26 cellular contexts compared by ENCODE assay signal in the genomic region with DNA sequence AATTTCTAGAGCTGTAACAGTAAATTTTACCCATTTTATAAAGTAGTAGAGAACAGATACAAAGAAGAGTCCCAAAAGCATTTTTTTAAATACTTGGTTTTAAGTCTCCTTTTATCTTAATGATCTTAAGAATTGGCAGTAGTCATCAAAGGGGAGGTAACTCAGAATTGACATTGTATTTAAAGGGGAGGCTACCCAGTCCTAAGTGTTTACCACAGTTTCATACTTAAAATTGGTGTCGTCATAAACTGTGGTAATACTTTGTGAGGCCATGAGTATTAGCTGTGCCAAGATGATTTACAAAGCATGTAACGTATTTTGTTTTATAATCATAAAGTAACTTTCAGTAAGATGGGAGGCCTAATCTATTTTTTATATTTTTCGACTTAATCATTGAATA. TPM values are rescaled to one million over a fixed set of nuclear protein-coding genes. Genes with fewer than 3 reads are reported as not detected.
DNase-seq lines count a peak whose midpoint lies in the region; FAIRE-seq and TF ChIP-seq lines count a peak whose summit lies in the region.
"Had no signal": no experiment of that assay in that cellular context is flagged by ENCODE, and none has a peak within 500 bp of the region (broad histone marks: within the 10 kb centered on the region; RNA-seq: fewer than 3 reads in every experiment).

No MANE protein-coding gene starts in this region.

- H2AFZ ChIP-seq in H9 (ENCODE audit: low read length): no peak overlapping the region
- H2AFZ ChIP-seq: GM23338 had no signal

- no peaks in the 10 kb centered on the region for H3K27me3 ChIP-seq in CD4-positive, alpha-beta memory T cell (ENCODE audit: insufficient read depth, low read length)
- no peaks in the 10 kb centered on the region for H3K27me3 ChIP-seq in H9 (ENCODE audit: insufficient read depth, low read length)
- no peaks in the 10 kb centered on the region for H3K27me3 ChIP-seq in left ventricle myocardium inferior (ENCODE audit: low read depth)
- H3K27me3 ChIP-seq: brain microvascular endothelial cell, tibial artery had no signal

- H4K91ac ChIP-seq in H9 (ENCODE audit: insufficient read length, low read depth, low read length): no peak overlapping the region

- DNase-seq in CD4-positive, alpha-beta memory T cell: peak in 1 of 5 donors; percentile 23
- DNase-seq in GM19239 (ENCODE audit: insufficient read length, low spot score): no peak
- no peak for DNase-seq in activated CD4-positive, alpha-beta memory T cell treated with anti-CD3 and anti-CD28 coated beads for 36 hours
- no peak for DNase-seq in H9
- no peak for DNase-seq in T-helper 9 cell
- DNase-seq in left ventricle myocardium inferior: no peak
- DNase-seq: activated CD4-positive, CD25-positive, alpha-beta regulatory T cell; activated naive CD4-positive, alpha-beta T cell; activated T-cell treated with anti-CD3 and anti-CD28 coated beads, Interleukin-2, amount 50 U/mL, for 4 hours; amygdala; brain microvascular endothelial cell; Caco-2; DMS53; mammary epithelial cell; mucosa of descending colon; natural killer cell; NCI-H1694; nucleus accumbens; stimulated activated CD8-positive, alpha-beta memory T cell treated with anti-CD3 and anti-CD28 coated beads, Interleukin-4, amount 100 ng/mL, for 48 hours; T-cell; tibial artery had no signal

- no peak overlapping the region for H2BK120ac ChIP-seq in H9 (ENCODE audit: low read depth, low read length, poor library complexity, severe bottlenecking)

- no CpG with 5 or more reads among the region's 3 CpGs for WGBS in H9 (ENCODE audit: extremely low coverage, insufficient read length, low lambda C conversion rate)

- H3K9me3 Mint-ChIP-seq in CD4-positive, alpha-beta memory T cell: peaks cover 0 to 2% (median 0%) of the 10 kb centered on the region in 8 donors
- no peaks in the 10 kb centered on the region for H3K9me3 Mint-ChIP-seq in activated CD4-positive, alpha-beta memory T cell treated with anti-CD3 and anti-CD28 coated beads for 36 hours
- no peaks in the 10 kb centered on the region for H3K9me3 Mint-ChIP-seq in H9
- H3K9me3 Mint-ChIP-seq: activated T-cell treated with anti-CD3 and anti-CD28 coated beads, Interleukin-2, amount 50 U/mL, for 4 hours; GM23338; natural killer cell; T-cell had no signal

- H3K4me3 ChIP-seq in CD4-positive, alpha-beta memory T cell (ENCODE audit: low read length in 2 of 2): no peak overlapping the region
- no peak overlapping the region for H3K4me3 ChIP-seq in left ventricle myocardium inferior
- H3K4me3 ChIP-seq: GM23338, mucosa of descending colon, prostate gland, tibial artery had no signal

- H2BK15ac ChIP-seq in H9 (ENCODE audit: low read depth, low read length): no peak overlapping the region

- H3K27ac Mint-ChIP-seq in CD4-positive, alpha-beta memory T cell: peak overlapping the region; percentile 50 to 94 (median 77)
- H3K27ac Mint-ChIP-seq in activated CD4-positive, alpha-beta memory T cell treated with anti-CD3 and anti-CD28 coated beads for 36 hours: peak overlapping the region; percentile 20
- H3K27ac Mint-ChIP-seq in H9: no peak overlapping the region

- H3K4me1 Mint-ChIP-seq in CD4-positive, alpha-beta memory T cell: peaks cover 38 to 56% (median 44%) of the 10 kb centered on the region in 4 donors
- peaks cover 46% of the 10 kb centered on the region for H3K4me1 Mint-ChIP-seq in activated CD4-positive, alpha-beta memory T cell treated with anti-CD3 and anti-CD28 coated beads for 36 hours (ENCODE audit: low read depth)
- H3K4me1 Mint-ChIP-seq in H9: no peaks in the 10 kb centered on the region; a peak in 1 of 4 replicates

- no peak overlapping the region for H2BK5ac ChIP-seq in H9 (ENCODE audit: insufficient read length, low read length)

- H2BK12ac ChIP-seq in H9 (ENCODE audit: insufficient read length, low read depth, low read length): no peak overlapping the region

- POLR2A ChIA-PET in CD4-positive, alpha-beta memory T cell (lab: Charles Lee; ENCODE audit: partially characterized antibody): interaction anchor here (1.8 to 3.5 kb wide), 2 partner anchors 15 to 339 kb away, joined by 5 to 21 read pairs; a partner anchor contains a TSS
- POLR2A ChIA-PET in activated CD4-positive, alpha-beta memory T cell treated with anti-CD3 and anti-CD28 coated beads for 36 hours (lab: Charles Lee): interaction anchor here (1.0 to 1.1 kb wide), 2 partner anchors 15 to 501 kb away, joined by 4 read pairs; a partner anchor contains a TSS

- H3K4me1 ChIP-seq in CD4-positive, alpha-beta memory T cell (ENCODE audit: insufficient read depth, low read length): peaks cover 38% of the 10 kb centered on the region
- H3K4me1 ChIP-seq in H9 (ENCODE audit: insufficient read depth, low read length): no peaks in the 10 kb centered on the region
- H3K4me1 ChIP-seq in left ventricle myocardium inferior: no peaks in the 10 kb centered on the region
- H3K4me1 ChIP-seq: Caco-2, prostate gland, tibial artery had no signal

- intact Hi-C loops in CD4-positive, alpha-beta memory T cell (cut with micrococcal nuclease): no loop called here
- intact Hi-C loops in activated CD4-positive, alpha-beta memory T cell treated with anti-CD3 and anti-CD28 coated beads for 36 hours (cut with micrococcal nuclease): loop anchor here (2.0 to 5.0 kb wide), 5 partner anchors 471 to 1343 kb away; a partner anchor contains a TSS
- intact Hi-C loops in left ventricle myocardium inferior (cut with micrococcal nuclease): loop anchor here (10.0 kb wide), 1 partner anchor 311 kb away; no protein-coding TSS in a partner anchor

- no peak overlapping the region for H3K27ac ChIP-seq in CD4-positive, alpha-beta memory T cell (ENCODE audit: low read depth, low read length)
- H3K27ac ChIP-seq in H9 (ENCODE audit: insufficient read length, low read depth, low read length): no peak overlapping the region
- no peak overlapping the region for H3K27ac ChIP-seq in left ventricle myocardium inferior (replicated peaks)
- H3K27ac ChIP-seq: brain microvascular endothelial cell, prostate gland, tibial artery had no signal

- no peaks in the 10 kb centered on the region for H3K36me3 ChIP-seq in CD4-positive, alpha-beta memory T cell (ENCODE audit: insufficient read depth, low read length)
- peaks cover 65% of the 10 kb centered on the region for H3K36me3 ChIP-seq in left ventricle myocardium inferior
- H3K36me3 ChIP-seq: prostate gland had no signal

- H3K4me3 Mint-ChIP-seq in CD4-positive, alpha-beta memory T cell: no peak overlapping the region
- H3K4me3 Mint-ChIP-seq in activated CD4-positive, alpha-beta memory T cell treated with anti-CD3 and anti-CD28 coated beads for 36 hours: no peak overlapping the region
- no peak overlapping the region for H3K4me3 Mint-ChIP-seq in H9
- H3K4me3 Mint-ChIP-seq: GM23338, natural killer cell had no signal

- H3K23ac ChIP-seq in H9 (ENCODE audit: insufficient read length, low read depth, low read length): no peak overlapping the region

- no peak overlapping the region for H4K5ac ChIP-seq in H9 (ENCODE audit: insufficient read length, low read depth, low read length)

- no peaks in the 10 kb centered on the region for H3K27me3 Mint-ChIP-seq in CD4-positive, alpha-beta memory T cell
- no peaks in the 10 kb centered on the region for H3K27me3 Mint-ChIP-seq in activated CD4-positive, alpha-beta memory T cell treated with anti-CD3 and anti-CD28 coated beads for 36 hours
- no peaks in the 10 kb centered on the region for H3K27me3 Mint-ChIP-seq in H9 (ENCODE audit: low read depth)
- H3K27me3 Mint-ChIP-seq: T-cell had no signal

- H3K79me2 ChIP-seq in H9 (ENCODE audit: insufficient read depth, low read length): no peaks in the 10 kb centered on the region

- H3K4me2 ChIP-seq in H9 (ENCODE audit: insufficient read depth, insufficient read length, low read length): no peak overlapping the region
- H3K4me2 ChIP-seq: GM23338 had no signal

- no peaks in the 10 kb centered on the region for H4K20me1 ChIP-seq in H9 (ENCODE audit: control insufficient read depth, insufficient read depth, insufficient read length)

- H3K14ac ChIP-seq in H9 (ENCODE audit: insufficient read depth, low read length): no peak overlapping the region

- FAIRE-seq in GM19239 (lab: Jason Lieb, UNC) (peak; percentile 26), endometrium (lab: Jason Lieb, UNC) (peak; percentile 4)
- FAIRE-seq: frontal cortex, TTC549 had no signal

- no peak overlapping the region for H2BK20ac ChIP-seq in H9 (ENCODE audit: low read depth, low read length, poor library complexity, severe bottlenecking)

- no peak overlapping the region for H3K9ac ChIP-seq in H9 (ENCODE audit: extremely low read depth, insufficient read length, low read length)

- H3K4ac ChIP-seq in H9 (ENCODE audit: low read depth, low read length): no peak overlapping the region

- H2AK5ac ChIP-seq in H9 (ENCODE audit: insufficient read length, low read length): no peak overlapping the region

- H3K79me1 ChIP-seq in H9 (ENCODE audit: insufficient read depth, low read depth, low read length, poor library complexity, severe bottlenecking): no peaks in the 10 kb centered on the region

- H3K56ac ChIP-seq in H9 (ENCODE audit: insufficient read length, low read depth, low read length): no peak overlapping the region

- H3K23me2 ChIP-seq in H9 (ENCODE audit: insufficient read length, low read depth, low read length, poor library complexity, severe bottlenecking): no peaks in the 10 kb centered on the region

- no peak overlapping the region for H3T11ph ChIP-seq in H9 (ENCODE audit: low read length)

- peaks cover 27 to 46% of the 10 kb centered on the region in 2 donors for H3K36me3 Mint-ChIP-seq in CD4-positive, alpha-beta memory T cell
- H3K36me3 Mint-ChIP-seq in activated CD4-positive, alpha-beta memory T cell treated with anti-CD3 and anti-CD28 coated beads for 36 hours: peaks cover 30% of the 10 kb centered on the region
- peaks cover 0 to 8% (median 0%) of the 10 kb centered on the region in 3 experiments; a peak in 1 of 7 replicates for H3K36me3 Mint-ChIP-seq in H9 (ENCODE audit: insufficient read depth in 1 of 3, low read depth in 3 of 3)

- no peak overlapping the region for H3K18ac ChIP-seq in H9 (ENCODE audit: insufficient read length, low read depth, low read length)

- CTCF ChIA-PET in CD4-positive, alpha-beta memory T cell (lab: Charles Lee; ENCODE audit: partially characterized antibody): interaction anchor here (1.4 kb wide), 1 partner anchor 12 kb away, joined by 5 read pairs; no protein-coding TSS in a partner anchor
- CTCF ChIA-PET in activated CD4-positive, alpha-beta memory T cell treated with anti-CD3 and anti-CD28 coated beads for 36 hours (lab: Charles Lee): interaction anchor here (1.4 kb wide), 1 partner anchor 112 kb away, joined by 3 read pairs; no protein-coding TSS in a partner anchor

- no peak overlapping the region for H4K8ac ChIP-seq in H9 (replicated peaks; ENCODE audit: insufficient read length, low read depth, low read length)

- no peaks in the 10 kb centered on the region for H3K9me3 ChIP-seq in CD4-positive, alpha-beta memory T cell (ENCODE audit: control insufficient read depth in 1 of 2, low read length in 2 of 2)
- H3K9me3 ChIP-seq in H9 (ENCODE audit: control insufficient read depth, low read depth, low read length): no peaks in the 10 kb centered on the region
- no peaks in the 10 kb centered on the region for H3K9me3 ChIP-seq in left ventricle myocardium inferior (replicated peaks)
- H3K9me3 ChIP-seq: Caco-2, mucosa of descending colon, prostate gland, tibial artery had no signal

- no peak for TF ChIP-seq CTCF in H9 (conservative IDR thresholded peaks at IDR 0.05)
- TF ChIP-seq CTCF in left ventricle myocardium inferior (IDR thresholded peaks at IDR 0.05; ENCODE audit: borderline replicate concordance): no peak

RNA-seq across cellular contexts. Expression of a gene that starts 14.8 kb away (rescaled TPM):
- 10 to 100 TPM; 38.1 TPM for total RNA-seq in CD4-positive, alpha-beta memory T cell
- 10 to 100 TPM; 23.0 to 39.9 TPM for polyA plus RNA-seq in CD4-positive, alpha-beta memory T cell
- 10 to 100 TPM; 35.4 to 37.6 TPM for total RNA-seq in activated CD4-positive, alpha-beta memory T cell treated with anti-CD3 and anti-CD28 coated beads for 36 hours
- total RNA-seq in H9 (2021) (25.9 and 26.0 TPM in 2 replicates), left ventricle myocardium inferior (67.9 TPM)

RNA-seq across cellular contexts. Expression of a gene that starts 27.1 kb away (rescaled TPM):
- 1 to 10 TPM; 1.7 to 2.2 TPM for total RNA-seq in CD4-positive, alpha-beta memory T cell
- polyA plus RNA-seq in CD4-positive, alpha-beta memory T cell: under 1 TPM in 1 of 2 donors, not detected in 1; 0.40 TPM
- total RNA-seq in activated CD4-positive, alpha-beta memory T cell treated with anti-CD3 and anti-CD28 coated beads for 36 hours: under 1 TPM; 0.74 to 0.92 TPM
- total RNA-seq in H9 (2021) (1.6 and 1.8 TPM in 2 replicates), left ventricle myocardium inferior (3.6 TPM)

Comparison
In these comparisons a context has a peak if more than half of its experiments do, and no peak if none do; other contexts are left out.
1. H3K27ac Mint-ChIP-seq: peak in CD4-positive, alpha-beta memory T cell (7 of 7) and activated CD4-positive, alpha-beta memory T cell treated with anti-CD3 and anti-CD28 coated beads for 36 hours (single experiment); none in H9 (0 of 3).